ENCODE assay signal across 13 cellular contexts in the genomic region with DNA sequence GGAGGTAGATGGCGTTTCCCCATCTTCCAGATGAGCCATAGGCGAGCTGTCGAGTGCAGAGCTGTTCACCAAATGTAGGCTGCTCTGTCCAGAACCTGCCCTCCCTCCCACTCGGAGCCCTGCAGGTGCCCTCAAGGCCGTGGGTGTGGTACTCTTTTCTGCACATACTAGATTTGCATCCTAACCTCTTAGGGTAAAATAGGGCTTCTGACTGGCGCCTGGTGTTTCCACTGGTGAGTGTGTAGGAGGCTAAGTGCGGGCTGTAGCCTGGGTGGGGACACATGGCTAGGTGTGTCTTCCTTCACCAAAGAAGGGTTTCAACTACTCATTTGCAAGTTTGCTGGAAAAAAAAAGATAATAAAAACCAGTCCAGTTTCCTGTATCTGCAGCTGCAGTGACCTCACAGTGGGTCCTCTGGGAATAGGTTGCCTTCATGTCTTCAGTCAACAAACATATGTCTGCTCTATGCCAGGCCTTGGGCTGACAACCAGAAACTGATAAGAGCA. TPM values are rescaled to one million over a fixed set of nuclear protein-coding genes. Genes with fewer than 3 reads are reported as not detected.
DNase-seq lines count a peak whose midpoint lies in the region; ATAC-seq, FAIRE-seq and TF ChIP-seq lines count a peak whose summit lies in the region.
"Had no signal": no experiment of that assay in that cellular context is flagged by ENCODE, and none has a peak within 500 bp of the region (broad histone marks: within the 10 kb centered on the region; RNA-seq: fewer than 3 reads in every experiment).

No MANE protein-coding gene starts in this region.

- H3K4me3 ChIP-seq in HepG2 (replicated peaks in 1 of 3; ENCODE audit: insufficient read depth in 1 of 3, low read depth in 2 of 3, low read length in 3 of 3) (no peak overlapping the region), right lobe of liver (no peak overlapping the region)
- H3K4me3 ChIP-seq: A549, ascending aorta, pancreas had no signal

- BruUV-seq in HepG2 (replicated peaks; lab: Mats Ljungman, UMichigan) = no TSS peak

- peak overlapping the region; percentile 61; the same call in 1 of the 2 replicates for H3K4me2 ChIP-seq in HepG2 (ENCODE audit: low read depth, low read length)
- H3K4me2 ChIP-seq: A549 had no signal

- H3K27me3 ChIP-seq in HepG2 (ENCODE audit: control insufficient read depth in 1 of 2, insufficient read depth in 2 of 2, low read length in 2 of 2) (no peaks in the 10 kb centered on the region; a peak in 1 of 5 replicates), right lobe of liver (no peaks in the 10 kb centered on the region)
- H3K27me3 ChIP-seq: ascending aorta, pancreas had no signal

- H4K20me1 ChIP-seq in HepG2 (ENCODE audit: insufficient read depth, low read length) = no peaks in the 10 kb centered on the region

- FAIRE-seq in HepG2 (lab: Jason Lieb, UNC) = no peak
- FAIRE-seq: A549, pancreas had no signal

- H2AFZ ChIP-seq in HepG2 (ENCODE audit: low read length) = no peak overlapping the region

- no peak for DNase-seq in HepG2 (ENCODE audit: low spot score)
- DNase-seq in right lobe of liver = no peak
- no peak for DNase-seq in activated effector memory CD4-positive, alpha-beta T cell treated with anti-CD3 and anti-CD28 coated beads, Interleukin-2, amount 50 U/mL, for 16 hours
- no peak for DNase-seq in NCI-H510A (lab: John Stamatoyannopoulos, UW)
- no peak for DNase-seq in NCI-H2227 (lab: John Stamatoyannopoulos, UW; ENCODE audit: unreplicated experiment)
- DNase-seq: pancreas; stimulated activated CD4-positive, alpha-beta T cell treated with anti-CD3 and anti-CD28 coated beads, Interleukin-4, amount 100 ng/mL, for 4 hours had no signal

- H3K79me2 ChIP-seq in HepG2 (ENCODE audit: insufficient read depth, low read length) = no peaks in the 10 kb centered on the region

- H3K9ac ChIP-seq in HepG2 (ENCODE audit: insufficient read depth, low read depth, low read length) = no peak overlapping the region

- POLR2A ChIA-PET in HepG2 (lab: Yijun Ruan, JAX) = interaction anchor here (1.3 kb wide), 1 partner anchor 15 kb away, joined by 4 read pairs; no protein-coding TSS in a partner anchor

- no peaks in the 10 kb centered on the region for H3K36me3 ChIP-seq in HepG2 (replicated peaks in 1 of 2; ENCODE audit: control insufficient read depth in 1 of 2, insufficient read depth in 2 of 2, low read length in 2 of 2)
- H3K36me3 ChIP-seq in right lobe of liver = no peaks in the 10 kb centered on the region
- H3K36me3 ChIP-seq: ascending aorta, pancreas had no signal

- no peak for ATAC-seq in HepG2
- ATAC-seq in right lobe of liver = no peak
- ATAC-seq in HG02884 (IDR thresholded peaks at IDR 0.05; ENCODE audit: unreplicated experiment) = peak; percentile 76
- no peak for ATAC-seq in GM21526 (IDR thresholded peaks at IDR 0.05; ENCODE audit: low FRiP score, unreplicated experiment)
- ATAC-seq: A549, pancreas had no signal

- no peak for TF ChIP-seq RAD21 in HepG2 (CRISPR knock-in tag; IDR thresholded peaks at IDR 0.05)

- WGBS in HepG2 (ENCODE audit: low lambda C conversion rate) = 54% methylated on average over 5 of the region's 7 CpGs
- WGBS in right lobe of liver (ENCODE audit: insufficient coverage, low coverage, low lambda C conversion rate, missing lambda C conversion rate) = 50% methylated on average over 5 of the region's 7 CpGs

- no peak for TF ChIP-seq CTCF in HepG2 (CRISPR knock-in tag; IDR thresholded peaks at IDR 0.05)
- no peak for TF ChIP-seq CTCF in right lobe of liver (IDR thresholded peaks at IDR 0.05)

- TF ChIP-seq POLR2A in HepG2 (IDR thresholded peaks at IDR 0.05; ENCODE audit: insufficient read depth in 1 of 2, low read depth in 2 of 2, low read length in 2 of 2) (no peak), right lobe of liver (IDR thresholded peaks at IDR 0.05) (no peak), Raji (IDR thresholded peaks at IDR 0.05; ENCODE audit: insufficient read depth, low read depth, low read length) (peak; percentile 49)

- H3K4me1 ChIP-seq in HepG2 (ENCODE audit: insufficient read depth, low read length) (peaks cover 28% of the 10 kb centered on the region), right lobe of liver (peaks cover 0 to 10% (median 0%) of the 10 kb centered on the region in 4 donors)
- H3K4me1 ChIP-seq: A549, ascending aorta had no signal

- intact Hi-C loops in HepG2 (cut with micrococcal nuclease; ENCODE audit: unreplicated experiment) (no loop called here), right lobe of liver (cut with DNase I) (no loop called here)

- CTCF ChIA-PET in HepG2 (lab: Yijun Ruan, JAX; ENCODE audit: low intra/inter-chr PET ratio, low total read pairs) = no interaction called here

- in situ Hi-C loops in HepG2 (cut with HindIII; ENCODE audit: extremely low pct_ligation_motif_present, low pct_unique_long_range_greater_than_20kb) = no loop called here

- no peaks in the 10 kb centered on the region for H3K9me3 ChIP-seq in HepG2 (ENCODE audit: low read length)
- H3K9me3 ChIP-seq in right lobe of liver = no peaks in the 10 kb centered on the region
- H3K9me3 ChIP-seq: A549, ascending aorta, pancreas had no signal

- H3K27ac ChIP-seq in HepG2 (ENCODE audit: extremely low read length, insufficient read depth, low read length) (no peak overlapping the region), right lobe of liver (no peak overlapping the region)
- H3K27ac ChIP-seq: A549, ascending aorta, epithelial cell of prostate, pancreas had no signal

- TF ChIP-seq EP300 in HepG2 (IDR thresholded peaks at IDR 0.05; ENCODE audit: low read depth in 2 of 2, low read length in 2 of 2) = no peak
- no peak for TF ChIP-seq EP300 in HepG2 (CRISPR knock-in tag; IDR thresholded peaks at IDR 0.05; ENCODE audit: borderline replicate concordance)

RNA-seq across cellular contexts. Expression of a gene that starts 8.5 kb away (rescaled TPM):
- total RNA-seq in HepG2 (2016; rRNA removed; fragmentation: Illumina TruSeq; extraction: Trizol) (0.66 and 0.80 TPM in 2 replicates), right lobe of liver (under 1 TPM in 5 of 6 experiments, not detected in 1; 0.22 to 0.42 (median 0.31) TPM)
- total RNA-seq in HepG2 (2016; cell fraction: cytosol; rRNA removed; fragmentation: Illumina TruSeq; extraction: Trizol; ENCODE audit: low read depth) = 0.30 and 0.71 TPM in 2 replicates
- total RNA-seq in HepG2 (2016; cell fraction: insoluble cytoplasmic fraction; rRNA removed; fragmentation: Illumina TruSeq; extraction: Trizol) = 0.88 and 1.2 TPM in 2 replicates
- 0.31 and 0.72 TPM in 2 replicates for total RNA-seq in HepG2 (2016; cell fraction: membrane; rRNA removed; fragmentation: Illumina TruSeq; extraction: Trizol)
- total RNA-seq in HepG2 (2016; cell fraction: nucleus; rRNA removed; fragmentation: Illumina TruSeq; extraction: Trizol) = 0.71 TPM in 1 of 2 replicates, not detected in the other
- 0.27 and 0.54 TPM in 2 replicates for polyA plus RNA-seq in HepG2 (2011; rRNA removed)
- 0.69 and 0.76 TPM in 2 replicates for polyA plus RNA-seq in HepG2 (2011; cell fraction: cytosol; rRNA removed)
- polyA plus RNA-seq in HepG2 (2011; cell fraction: nucleus; rRNA removed) = 0.90 and 1.2 TPM in 2 replicates
- polyA plus RNA-seq in HepG2 (2012) = 0.17 and 0.71 TPM in 2 replicates
- 0.15 and 0.28 TPM in 2 replicates for polyA plus RNA-seq in HepG2 (2016; cell fraction: cytosol; fragmentation: Illumina TruSeq; extraction: Trizol; ENCODE audit: low read depth)
- polyA plus RNA-seq in HepG2 (2016; cell fraction: insoluble cytoplasmic fraction; fragmentation: Illumina TruSeq; extraction: Trizol; ENCODE audit: low read depth) = 0.54 and 0.69 TPM in 2 replicates
- 0.19 TPM in 1 of 2 replicates, not detected in the other for polyA plus RNA-seq in HepG2 (2016; cell fraction: membrane; fragmentation: Illumina TruSeq; extraction: Trizol; ENCODE audit: low read depth)
- polyA plus RNA-seq in HepG2 (2016; cell fraction: nucleus; fragmentation: Illumina TruSeq; extraction: Trizol; ENCODE audit: insufficient read depth, low read depth) = 0.53 and 1.3 TPM in 2 replicates
- 0.58 and 0.82 TPM in 2 replicates for polyA minus RNA-seq in HepG2 (2011; rRNA and poly(A)+ RNA removed; ENCODE audit: low replicate concordance)
- polyA minus RNA-seq in HepG2 (2011; cell fraction: cytosol; rRNA and poly(A)+ RNA removed) = not detected in 2 replicates
- 0.62 TPM in 1 of 2 replicates, not detected in the other for polyA minus RNA-seq in HepG2 (2011; cell fraction: nucleus; rRNA and poly(A)+ RNA removed)
- total RNA-seq: ascending aorta had no signal

RNA-seq across cellular contexts. Expression of a gene that starts 24.2 kb away (rescaled TPM):
- total RNA-seq in HepG2 (2016; rRNA removed; fragmentation: Illumina TruSeq; extraction: Trizol) (16.7 and 19.3 TPM in 2 replicates), right lobe of liver (10 to 100 TPM in 4 of 6 experiments, 1 to 10 TPM in 2; 8.8 to 22.3 (median 11.4) TPM)
- 3.6 and 4.4 TPM in 2 replicates for total RNA-seq in HepG2 (2016; cell fraction: cytosol; rRNA removed; fragmentation: Illumina TruSeq; extraction: Trizol; ENCODE audit: low read depth)
- 16.4 and 19.9 TPM in 2 replicates for total RNA-seq in HepG2 (2016; cell fraction: insoluble cytoplasmic fraction; rRNA removed; fragmentation: Illumina TruSeq; extraction: Trizol)
- 7.9 and 8.0 TPM in 2 replicates for total RNA-seq in HepG2 (2016; cell fraction: membrane; rRNA removed; fragmentation: Illumina TruSeq; extraction: Trizol)
- total RNA-seq in HepG2 (2016; cell fraction: nucleus; rRNA removed; fragmentation: Illumina TruSeq; extraction: Trizol) = 8.9 and 13.0 TPM in 2 replicates
- polyA plus RNA-seq in HepG2 (2011; rRNA removed) = 9.3 and 10.4 TPM in 2 replicates
- 10.7 and 14.6 TPM in 2 replicates for polyA plus RNA-seq in HepG2 (2011; cell fraction: cytosol; rRNA removed)
- polyA plus RNA-seq in HepG2 (2011; cell fraction: nucleus; rRNA removed) = 7.9 and 9.4 TPM in 2 replicates
- 7.5 and 8.7 TPM in 2 replicates for polyA plus RNA-seq in HepG2 (2012)
- 4.7 and 4.9 TPM in 2 replicates for polyA plus RNA-seq in HepG2 (2016; cell fraction: cytosol; fragmentation: Illumina TruSeq; extraction: Trizol; ENCODE audit: low read depth)
- polyA plus RNA-seq in HepG2 (2016; cell fraction: insoluble cytoplasmic fraction; fragmentation: Illumina TruSeq; extraction: Trizol; ENCODE audit: low read depth) = 22.9 and 23.3 TPM in 2 replicates
- polyA plus RNA-seq in HepG2 (2016; cell fraction: membrane; fragmentation: Illumina TruSeq; extraction: Trizol; ENCODE audit: low read depth) = 7.9 and 8.8 TPM in 2 replicates
- 12.4 and 12.5 TPM in 2 replicates for polyA plus RNA-seq in HepG2 (2016; cell fraction: nucleus; fragmentation: Illumina TruSeq; extraction: Trizol; ENCODE audit: insufficient read depth, low read depth)
- polyA minus RNA-seq in HepG2 (2011; rRNA and poly(A)+ RNA removed; ENCODE audit: low replicate concordance) = 19.9 and 20.2 TPM in 2 replicates
- polyA minus RNA-seq in HepG2 (2011; cell fraction: cytosol; rRNA and poly(A)+ RNA removed) = 5.2 and 6.1 TPM in 2 replicates
- 8.6 and 9.2 TPM in 2 replicates for polyA minus RNA-seq in HepG2 (2011; cell fraction: nucleus; rRNA and poly(A)+ RNA removed)

RNA-seq across cellular contexts. Expression of a gene that starts 29.8 kb away (rescaled TPM):
- 1.6 and 2.0 TPM in 2 replicates for total RNA-seq in HepG2 (2016; rRNA removed; fragmentation: Illumina TruSeq; extraction: Trizol)
- 0.79 and 1.5 TPM in 2 replicates for total RNA-seq in HepG2 (2016; cell fraction: cytosol; rRNA removed; fragmentation: Illumina TruSeq; extraction: Trizol; ENCODE audit: low read depth)
- 1.5 and 1.6 TPM in 2 replicates for total RNA-seq in HepG2 (2016; cell fraction: insoluble cytoplasmic fraction; rRNA removed; fragmentation: Illumina TruSeq; extraction: Trizol)
- total RNA-seq in HepG2 (2016; cell fraction: membrane; rRNA removed; fragmentation: Illumina TruSeq; extraction: Trizol) = 1.4 and 1.7 TPM in 2 replicates
- 0.78 and 0.81 TPM in 2 replicates for total RNA-seq in HepG2 (2016; cell fraction: nucleus; rRNA removed; fragmentation: Illumina TruSeq; extraction: Trizol)
- polyA plus RNA-seq in HepG2 (2011; rRNA removed) = 5.3 and 6.6 TPM in 2 replicates
- 5.4 and 5.9 TPM in 2 replicates for polyA plus RNA-seq in HepG2 (2011; cell fraction: cytosol; rRNA removed)
- polyA plus RNA-seq in HepG2 (2011; cell fraction: nucleus; rRNA removed) = 2.1 and 3.6 TPM in 2 replicates
- polyA plus RNA-seq in HepG2 (2012) = 2.3 and 3.4 TPM in 2 replicates
- polyA plus RNA-seq in HepG2 (2016; cell fraction: cytosol; fragmentation: Illumina TruSeq; extraction: Trizol; ENCODE audit: low read depth) = 0.96 and 1.6 TPM in 2 replicates
- polyA plus RNA-seq in HepG2 (2016; cell fraction: insoluble cytoplasmic fraction; fragmentation: Illumina TruSeq; extraction: Trizol; ENCODE audit: low read depth) = 1.8 TPM in 2 replicates
- polyA plus RNA-seq in HepG2 (2016; cell fraction: membrane; fragmentation: Illumina TruSeq; extraction: Trizol; ENCODE audit: low read depth) = 1.4 and 2.3 TPM in 2 replicates
- 1.5 and 1.7 TPM in 2 replicates for polyA plus RNA-seq in HepG2 (2016; cell fraction: nucleus; fragmentation: Illumina TruSeq; extraction: Trizol; ENCODE audit: insufficient read depth, low read depth)
- 0.98 and 3.3 TPM in 2 replicates for polyA minus RNA-seq in HepG2 (2011; rRNA and poly(A)+ RNA removed; ENCODE audit: low replicate concordance)
- polyA minus RNA-seq in HepG2 (2011; cell fraction: cytosol; rRNA and poly(A)+ RNA removed) = 1.8 and 2.1 TPM in 2 replicates
- polyA minus RNA-seq in HepG2 (2011; cell fraction: nucleus; rRNA and poly(A)+ RNA removed) = 1.1 and 1.2 TPM in 2 replicates
- total RNA-seq in right lobe of liver = 1 to 10 TPM in 4 of 6 experiments, under 1 TPM in 2; 0.97 to 2.0 (median 1.3) TPM

RNA-seq across cellular contexts. Expression of a gene that starts 32.4 kb away (rescaled TPM):
- total RNA-seq in HepG2 (2016; rRNA removed; fragmentation: Illumina TruSeq; extraction: Trizol) = 0.32 and 0.46 TPM in 2 replicates
- 0.44 TPM in 1 of 2 replicates, not detected in the other for total RNA-seq in HepG2 (2016; cell fraction: cytosol; rRNA removed; fragmentation: Illumina TruSeq; extraction: Trizol; ENCODE audit: low read depth)
- 0.54 and 0.67 TPM in 2 replicates for total RNA-seq in HepG2 (2016; cell fraction: insoluble cytoplasmic fraction; rRNA removed; fragmentation: Illumina TruSeq; extraction: Trizol)
- 0.37 and 0.52 TPM in 2 replicates for total RNA-seq in HepG2 (2016; cell fraction: membrane; rRNA removed; fragmentation: Illumina TruSeq; extraction: Trizol)
- total RNA-seq in HepG2 (2016; cell fraction: nucleus; rRNA removed; fragmentation: Illumina TruSeq; extraction: Trizol) = not detected in 2 replicates
- polyA plus RNA-seq in HepG2 (2011; rRNA removed) = 1.4 and 2.2 TPM in 2 replicates
- 1.2 and 2.8 TPM in 2 replicates for polyA plus RNA-seq in HepG2 (2011; cell fraction: cytosol; rRNA removed)
- 1.6 and 2.3 TPM in 2 replicates for polyA plus RNA-seq in HepG2 (2011; cell fraction: nucleus; rRNA removed)
- 0.40 and 1.0 TPM in 2 replicates for polyA plus RNA-seq in HepG2 (2012)
- 0.12 and 0.24 TPM in 2 replicates for polyA plus RNA-seq in HepG2 (2016; cell fraction: cytosol; fragmentation: Illumina TruSeq; extraction: Trizol; ENCODE audit: low read depth)
- polyA plus RNA-seq in HepG2 (2016; cell fraction: insoluble cytoplasmic fraction; fragmentation: Illumina TruSeq; extraction: Trizol; ENCODE audit: low read depth) = 0.40 TPM in 1 of 2 replicates, not detected in the other
- polyA plus RNA-seq in HepG2 (2016; cell fraction: membrane; fragmentation: Illumina TruSeq; extraction: Trizol; ENCODE audit: low read depth) = 0.30 TPM in 1 of 2 replicates, not detected in the other
- 0.59 TPM in 1 of 2 replicates, not detected in the other for polyA plus RNA-seq in HepG2 (2016; cell fraction: nucleus; fragmentation: Illumina TruSeq; extraction: Trizol; ENCODE audit: insufficient read depth, low read depth)
- 1.5 and 40.6 TPM in 2 replicates for polyA minus RNA-seq in HepG2 (2011; rRNA and poly(A)+ RNA removed; ENCODE audit: low replicate concordance)
- polyA minus RNA-seq in HepG2 (2011; cell fraction: cytosol; rRNA and poly(A)+ RNA removed) = 1.5 and 3.2 TPM in 2 replicates
- polyA minus RNA-seq in HepG2 (2011; cell fraction: nucleus; rRNA and poly(A)+ RNA removed) = not detected in 2 replicates
- total RNA-seq in right lobe of liver = 100 to 1,000 TPM in 2 of 6 experiments, 10 to 100 TPM in 4; 18.1 to 198 (median 31.9) TPM
